In genomic region chr7:85423209-85423895, GRCh38 we compare ENCODE assay signal across 18 cellular contexts.
"Had no signal": no experiment of that assay in that cellular context is flagged by ENCODE, and none has a peak within 500 bp of the region (broad histone marks: within the 10 kb centered on the region; RNA-seq: fewer than 3 reads in every experiment).

No MANE protein-coding gene starts in this region.

- H3K36me3 Mint-ChIP-seq: natural killer cell treated with Interleukin-12 subunit alpha and Interleukin-12 subunit beta and Interleukin-15 and Interleukin-18, amount 100 ng/mL, for 72 hours had no signal

- H3K27ac ChIP-seq: foreskin keratinocyte, skin epidermis, stomach, thoracic aorta, transverse colon had no signal

- H3K4me1 ChIP-seq: foreskin keratinocyte, stomach, transverse colon had no signal

- H3K36me3 ChIP-seq: stomach, thoracic aorta, transverse colon had no signal

- H3K27me3 ChIP-seq: foreskin keratinocyte, stomach, transverse colon had no signal

- FAIRE-seq: colon, endothelial cell of umbilical vein had no signal

- H3K27ac Mint-ChIP-seq: dendritic cell treated with granulocyte-macrophage colony-stimulating factor and Interleukin-4, amounts not matched to agents 40 ng/mL and 50 ng/mL, for 4 days; natural killer cell treated with Interleukin-12 subunit alpha and Interleukin-12 subunit beta and Interleukin-15 and Interleukin-18, amount 100 ng/mL, for 72 hours had no signal

- H3K4me3 ChIP-seq: lung, skin epidermis, stomach, thoracic aorta, transverse colon had no signal

- H3K4me3 Mint-ChIP-seq: dendritic cell treated with granulocyte-macrophage colony-stimulating factor and Interleukin-4, amounts not matched to agents 40 ng/mL and 50 ng/mL, for 4 days; natural killer cell treated with Interleukin-12 subunit alpha and Interleukin-12 subunit beta and Interleukin-15 and Interleukin-18, amount 100 ng/mL, for 72 hours had no signal

- ATAC-seq: foreskin keratinocyte; left colon; left ventricle myocardium superior; natural killer cell treated with Interleukin-12 subunit alpha and Interleukin-12 subunit beta and Interleukin-15 and Interleukin-18, amount 100 ng/mL, for 72 hours; sciatic nerve had no signal

- DNase-seq: erythroblast; foreskin keratinocyte; left colon; left ventricle myocardium superior; mesenchymal stem cell; midbrain; stimulated activated CD4-positive, alpha-beta T cell treated with anti-CD3 and anti-CD28 coated beads, Interleukin-2, amount 100 ng/mL, for 48 hours; stomach; substantia nigra; transverse colon had no signal

- H3K27me3 Mint-ChIP-seq: dendritic cell treated with granulocyte-macrophage colony-stimulating factor and Interleukin-4, amounts not matched to agents 40 ng/mL and 50 ng/mL, for 4 days; natural killer cell treated with Interleukin-12 subunit alpha and Interleukin-12 subunit beta and Interleukin-15 and Interleukin-18, amount 100 ng/mL, for 72 hours had no signal

- H3K9me3 ChIP-seq: stomach, thoracic aorta, transverse colon had no signal
